In genomic region chr11:10669258-10670033, GRCh38 we compare ENCODE assay signal across 9 cellular contexts. TPM values are rescaled to one million over a fixed set of nuclear protein-coding genes. Genes with fewer than 3 reads are reported as not detected.
DNase-seq lines count a peak whose midpoint lies in the region; ATAC-seq lines count a peak whose summit lies in the region.
"Had no signal": no experiment of that assay in that cellular context is flagged by ENCODE, and none has a peak within 500 bp of the region (broad histone marks: within the 10 kb centered on the region; RNA-seq: fewer than 3 reads in every experiment).

No MANE protein-coding gene starts in this region.

- intact Hi-C loops in sciatic nerve (cut with DNase I), result no loop called here

- peak; percentile 66 for ATAC-seq in sciatic nerve
- ATAC-seq in HG02759 (IDR thresholded peaks at IDR 0.05; ENCODE audit: unreplicated experiment), result no peak
- ATAC-seq in GM18861 (IDR thresholded peaks at IDR 0.05; ENCODE audit: unreplicated experiment), result no peak

- peak; percentile 83 for DNase-seq in GM04504 (ENCODE audit: low read depth)
- peak; percentile 90 for DNase-seq in NCI-H69 (lab: John Stamatoyannopoulos, UW)
- peak; percentile 55 for DNase-seq in fibroblast of gingiva (ENCODE audit: low read depth)
- DNase-seq in sciatic nerve (ENCODE audit: low spot score), result no peak
- no peak for DNase-seq in stimulated activated CD8-positive, alpha-beta memory T cell treated with anti-CD3 and anti-CD28 coated beads, Interleukin-4, amount 100 ng/mL, for 48 hours
- no peak for DNase-seq in C1 segment of cervical spinal cord (lab: John Stamatoyannopoulos, UW)
- DNase-seq: activated CD4-positive, alpha-beta T cell treated with anti-CD3 and anti-CD28 coated beads, Interleukin-2, amount 10 ng/mL, durations not matched to agents 24 days and 14 days had no signal

RNA-seq across cellular contexts. Expression of gene IRAG1, which starts 24.1 kb away (rescaled TPM):
- 9.6 TPM for total RNA-seq in sciatic nerve
- total RNA-seq: activated CD4-positive, alpha-beta T cell treated with anti-CD3 and anti-CD28 coated beads, Interleukin-2, amount 10 ng/mL, durations not matched to agents 24 days and 14 days had no signal

Comparison
In these comparisons a context has a peak if more than half of its experiments do, and no peak if none do; other contexts are left out.
1. DNase-seq: peak in GM04504 (single experiment), NCI-H69 (single experiment) and fibroblast of gingiva (single experiment); none in sciatic nerve (single experiment), stimulated activated CD8-positive, alpha-beta memory T cell treated with anti-CD3 and anti-CD28 coated beads, Interleukin-4, amount 100 ng/mL, for 48 hours (single experiment) and C1 segment of cervical spinal cord (0 of 14).